ENCODE assay signal across 16 cellular contexts in the genomic region with DNA sequence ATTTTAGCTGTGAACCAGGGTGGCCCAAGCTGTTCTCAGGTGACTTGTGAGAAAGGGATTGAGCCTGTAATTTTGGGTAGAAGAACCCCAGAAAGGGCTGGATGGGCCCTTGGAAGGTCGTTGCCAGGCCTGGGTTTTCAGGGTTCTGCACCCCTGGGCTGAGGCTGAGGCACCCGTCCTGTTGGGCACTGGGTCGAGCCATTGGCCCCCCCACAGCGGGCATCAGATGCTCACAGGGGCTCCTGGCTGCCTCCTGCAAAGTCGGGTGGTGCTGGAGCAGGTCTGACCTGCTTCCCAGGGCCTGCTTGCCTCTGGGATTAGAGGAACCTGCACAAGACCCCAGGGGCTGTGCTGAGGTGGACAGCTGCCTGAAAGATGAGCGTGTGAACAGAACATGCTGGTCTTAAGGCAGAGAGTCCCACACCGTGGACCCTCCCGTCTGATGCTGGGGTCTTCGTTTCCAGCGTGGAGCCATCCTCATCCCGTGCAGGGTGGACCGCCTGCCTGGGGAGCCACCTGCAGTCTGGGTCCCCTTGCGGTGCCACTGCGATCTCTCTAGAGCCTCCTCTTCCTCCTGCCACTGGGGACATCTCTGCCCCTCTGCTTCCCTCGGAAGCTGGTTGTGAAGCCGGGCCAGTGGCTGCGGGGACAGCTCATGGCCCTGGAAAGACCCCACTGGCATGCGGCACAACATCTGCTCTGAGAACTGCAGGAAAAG. TPM values are rescaled to one million over a fixed set of nuclear protein-coding genes. Genes with fewer than 3 reads are reported as not detected.
DNase-seq lines count a peak whose midpoint lies in the region; ATAC-seq and TF ChIP-seq lines count a peak whose summit lies in the region.
"Had no signal": no experiment of that assay in that cellular context is flagged by ENCODE, and none has a peak within 500 bp of the region (broad histone marks: within the 10 kb centered on the region; RNA-seq: fewer than 3 reads in every experiment).

No MANE protein-coding gene starts in this region.

- H3K36me3 ChIP-seq in upper lobe of right lung (no peaks in the 10 kb centered on the region), A673 (ENCODE audit: insufficient read depth, low read length, poor library complexity, severe bottlenecking) (no peaks in the 10 kb centered on the region)

- H3K9me3 ChIP-seq in right cardiac atrium (ENCODE audit: control insufficient read depth, low read length) (no peaks in the 10 kb centered on the region), upper lobe of right lung (no peaks in the 10 kb centered on the region), A673 (ENCODE audit: low read depth, low read length, poor library complexity, severe bottlenecking) (no peaks in the 10 kb centered on the region)
- H3K9me3 ChIP-seq: A549 had no signal

- H3K27ac ChIP-seq in right cardiac atrium (ENCODE audit: low read length), result no peak overlapping the region
- H3K27ac ChIP-seq in upper lobe of right lung, result no peak overlapping the region
- no peak overlapping the region for H3K27ac ChIP-seq in A673 (ENCODE audit: low read depth, low read length, poor library complexity, severe bottlenecking)
- H3K27ac ChIP-seq: A549 had no signal

- no peaks in the 10 kb centered on the region for H3K27me3 Mint-ChIP-seq in central memory CD8-positive, alpha-beta T cell
- H3K27me3 Mint-ChIP-seq in natural killer cell (ENCODE audit: low read depth in 2 of 2), result peaks cover 0 to 15% of the 10 kb centered on the region in 2 donors

- no peaks in the 10 kb centered on the region for H3K9me3 Mint-ChIP-seq in central memory CD8-positive, alpha-beta T cell
- no peaks in the 10 kb centered on the region for H3K9me3 Mint-ChIP-seq in natural killer cell
- H3K9me3 Mint-ChIP-seq: CD8-positive, alpha-beta T cell; H9; IgD-negative memory B cell had no signal

- intact Hi-C loops in right cardiac atrium (cut with DNase I) (no loop called here), left cardiac atrium (cut with DNase I) (no loop called here), natural killer cell (cut with micrococcal nuclease) (no loop called here), upper lobe of right lung (cut with DNase I) (no loop called here), A673 (cut with micrococcal nuclease; ENCODE audit: unreplicated experiment) (loop anchor here (10.0 kb wide), 1 partner anchor 103 kb away; a partner anchor contains a TSS)

- H3K4me3 Mint-ChIP-seq in central memory CD8-positive, alpha-beta T cell, result peak overlapping the region; percentile 77
- peak overlapping the region; percentile 47 for H3K4me3 Mint-ChIP-seq in natural killer cell
- H3K4me3 Mint-ChIP-seq: H9 had no signal

- H3K36me3 Mint-ChIP-seq in central memory CD8-positive, alpha-beta T cell (ENCODE audit: insufficient read depth), result peaks cover 3% of the 10 kb centered on the region
- H3K36me3 Mint-ChIP-seq in natural killer cell, result no peaks in the 10 kb centered on the region
- H3K36me3 Mint-ChIP-seq: CD8-positive, alpha-beta T cell had no signal

- CTCF ChIA-PET in A673 (lab: Charles Lee), result no interaction called here

- H3K27me3 ChIP-seq in right cardiac atrium (ENCODE audit: control insufficient read depth, insufficient read depth) (no peaks in the 10 kb centered on the region), upper lobe of right lung (peaks cover 28% of the 10 kb centered on the region), A673 (replicated peaks; ENCODE audit: insufficient read depth, low read depth, low read length, poor library complexity) (peaks cover 32% of the 10 kb centered on the region)

- POLR2A ChIA-PET in A673 (lab: Charles Lee; ENCODE audit: low non-redundant PET), result no interaction called here

- TF ChIP-seq CTCF in natural killer cell (IDR thresholded peaks at IDR 0.05) (no peak), upper lobe of right lung (IDR thresholded peaks at IDR 0.05) (no peak), A673 (conservative IDR thresholded peaks at IDR 0.05; ENCODE audit: low read depth, low read length) (no peak)

- ATAC-seq in right cardiac atrium (no peak), left cardiac atrium (no peak), natural killer cell (no peak), upper lobe of right lung (no peak), GM18858 (IDR thresholded peaks at IDR 0.05; ENCODE audit: unreplicated experiment) (no peak)
- no peak for ATAC-seq in central memory CD8-positive, alpha-beta T cell (replicated peaks; ENCODE audit: extremely low read depth, poor library complexity, severe bottlenecking)
- ATAC-seq: CD8-positive, alpha-beta T cell; SK-N-SH treated with all-trans-retinoic acid at 6 μM for 48 hours had no signal

- H3K4me1 ChIP-seq in right cardiac atrium (ENCODE audit: control insufficient read depth, insufficient read depth, low read length) (no peaks in the 10 kb centered on the region), upper lobe of right lung (peaks cover 17% of the 10 kb centered on the region), A673 (ENCODE audit: insufficient read depth, low read length, poor library complexity, severe bottlenecking) (peaks cover under 1% of the 10 kb centered on the region)
- H3K4me1 ChIP-seq: A549 had no signal

- 87% methylated on average over 18 of the region's 18 CpGs for WGBS in right cardiac atrium

- DNase-seq in right cardiac atrium (peak in 2 of 3 donors; percentile 42), left cardiac atrium (no peak), natural killer cell (no peak), upper lobe of right lung (peak; percentile 61), A673 (ENCODE audit: low spot score) (no peak)
- no peak for DNase-seq in central memory CD8-positive, alpha-beta T cell (ENCODE audit: low spot score in 2 of 2)
- DNase-seq in stimulated activated naive CD4-positive, alpha-beta T cell (lab: John Stamatoyannopoulos, UW), result no peak
- DNase-seq: AML-193; CD8-positive, alpha-beta T cell; NCI-H146; NCI-H226 had no signal

- BruUV-seq in A673 (replicated peaks; lab: Mats Ljungman, UMichigan), result no TSS peak

- H3K4me3 ChIP-seq in right cardiac atrium (ENCODE audit: low read length) (no peak overlapping the region), upper lobe of right lung (no peak overlapping the region), A673 (ENCODE audit: low read depth, low read length, poor library complexity, severe bottlenecking) (no peak overlapping the region)
- H3K4me3 ChIP-seq: A549 had no signal

- no peak overlapping the region for H3K27ac Mint-ChIP-seq in central memory CD8-positive, alpha-beta T cell (ENCODE audit: low read depth)
- H3K27ac Mint-ChIP-seq in natural killer cell, result peak overlapping the region in 1 of 2 donors; percentile 89
- H3K27ac Mint-ChIP-seq: CD8-positive, alpha-beta T cell; H9 had no signal

- H3K4me1 Mint-ChIP-seq in central memory CD8-positive, alpha-beta T cell, result peaks cover 36% of the 10 kb centered on the region
- peaks cover 46 to 56% of the 10 kb centered on the region in 2 donors for H3K4me1 Mint-ChIP-seq in natural killer cell

RNA-seq across cellular contexts. Expression of a gene that starts 1.7 kb away (rescaled TPM):
- total RNA-seq in right cardiac atrium (1 to 10 TPM; 1.0 to 1.7 (median 1.4) TPM), left cardiac atrium (1 to 10 TPM; 2.9 to 5.1 TPM), natural killer cell (10 to 100 TPM; 21.7 to 70.5 (median 25.2) TPM), upper lobe of right lung (10.0 TPM), A673 (2021) (0.21 TPM in 1 of 2 replicates, not detected in the other)
- polyA plus RNA-seq in right cardiac atrium, result 0.61 TPM

RNA-seq across cellular contexts. Expression of a gene that starts 12.5 kb away (rescaled TPM):
- total RNA-seq in right cardiac atrium, result 10 to 100 TPM; 13.2 to 19.8 (median 17.6) TPM
- polyA plus RNA-seq in right cardiac atrium, result 16.8 TPM
- 10 to 100 TPM; 16.4 to 21.8 TPM for total RNA-seq in left cardiac atrium
- 10 to 100 TPM; 43.6 to 47.4 (median 46.7) TPM for total RNA-seq in natural killer cell
- 25.4 TPM for total RNA-seq in upper lobe of right lung
- 13.3 and 14.0 TPM in 2 replicates for total RNA-seq in A673 (2021)

RNA-seq across cellular contexts. Expression of a gene that starts 51.8 kb away (rescaled TPM):
- 10 to 100 TPM; 43.2 to 54.9 (median 49.6) TPM for total RNA-seq in right cardiac atrium
- 42.8 TPM for polyA plus RNA-seq in right cardiac atrium
- 10 to 100 TPM; 58.8 to 67.2 TPM for total RNA-seq in left cardiac atrium
- total RNA-seq in natural killer cell, result 10 to 100 TPM; 89.7 to 91.3 (median 89.9) TPM
- total RNA-seq in upper lobe of right lung, result 101 TPM
- total RNA-seq in A673 (2021), result 112 and 122 TPM in 2 replicates

Comparison
In these comparisons a context has a peak if more than half of its experiments do, and no peak if none do; other contexts are left out.
1. DNase-seq: peak in right cardiac atrium (2 of 3) and upper lobe of right lung (single experiment); none in left cardiac atrium (single experiment), central memory CD8-positive, alpha-beta T cell (0 of 2), natural killer cell (single experiment), stimulated activated naive CD4-positive, alpha-beta T cell (0 of 6) and A673 (single experiment).